Comparison of ENCODE assay signal across 11 cellular contexts in the genomic region with DNA sequence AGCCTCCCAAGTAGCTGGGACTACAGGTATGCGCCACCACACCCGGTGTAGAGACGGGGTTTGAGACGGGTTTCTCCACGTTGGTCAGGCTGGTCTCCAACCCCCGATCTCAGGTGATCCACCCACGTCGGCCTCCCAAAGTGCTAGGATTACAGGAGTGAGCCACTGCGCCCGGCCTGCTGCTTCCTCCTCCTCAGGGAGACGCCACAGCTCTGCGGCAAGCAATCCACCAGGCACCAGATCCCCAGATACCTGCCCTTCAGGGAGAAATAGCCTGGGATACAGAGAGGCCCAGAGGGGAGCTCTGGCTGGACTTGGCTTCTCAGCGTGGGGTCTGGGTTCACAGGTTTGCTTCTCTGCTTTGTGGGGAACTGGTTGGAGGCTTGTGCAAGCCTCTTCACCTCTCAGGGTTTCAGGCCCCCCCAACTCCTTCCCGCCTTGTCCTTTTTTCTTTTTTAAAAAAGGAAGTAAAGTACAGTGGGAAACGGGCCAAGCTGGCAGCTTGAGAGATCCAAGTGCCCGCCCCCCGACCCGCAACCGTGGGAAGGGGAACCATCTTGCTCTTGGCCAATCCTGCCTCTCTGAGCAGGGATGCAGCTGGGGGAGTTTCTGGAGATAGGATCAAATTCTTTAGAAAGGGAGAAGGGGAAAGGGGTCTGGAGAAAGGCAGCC. TPM values are rescaled to one million over a fixed set of nuclear protein-coding genes. Genes with fewer than 3 reads are reported as not detected.
DNase-seq lines count a peak whose midpoint lies in the region; ATAC-seq and TF ChIP-seq lines count a peak whose summit lies in the region.
"Had no signal": no experiment of that assay in that cellular context is flagged by ENCODE, and none has a peak within 500 bp of the region (broad histone marks: within the 10 kb centered on the region; RNA-seq: fewer than 3 reads in every experiment).

No MANE protein-coding gene starts in this region.

- H3K79me1 ChIP-seq in IMR-90 (ENCODE audit: low read depth in 1 of 2, low read length in 2 of 2), result peaks cover 19 to 59% of the 10 kb centered on the region in 2 experiments

- H4K20me1 ChIP-seq in IMR-90 (ENCODE audit: insufficient read depth, low read length), result peaks cover 10% of the 10 kb centered on the region

- 72% methylated on average over 11 of the region's 19 CpGs; no CpG with 5 or more reads in 1 of the 2 experiments for WGBS in IMR-90 (ENCODE audit: extremely low coverage in 2 of 2, insufficient read length in 1 of 2), 2 experiments

- TF ChIP-seq CTCF in CD14-positive monocyte (IDR thresholded peaks at IDR 0.05), result no peak
- TF ChIP-seq CTCF in IMR-90 (conservative IDR thresholded peaks at IDR 0.05; ENCODE audit: low read depth, low read length), result no peak
- TF ChIP-seq CTCF in breast epithelium (IDR thresholded peaks at IDR 0.05), result no peak
- TF ChIP-seq CTCF in natural killer cell (IDR thresholded peaks at IDR 0.05), result no peak

- POLR2A ChIA-PET in IMR-90 (lab: Charles Lee; ENCODE audit: unreplicated experiment), result no interaction called here

- H3K9me3 ChIP-seq in IMR-90 (ENCODE audit: control insufficient read depth, insufficient read depth, low read length), result no peaks in the 10 kb centered on the region
- no peaks in the 10 kb centered on the region for H3K9me3 ChIP-seq in breast epithelium
- H3K9me3 ChIP-seq: gastrocnemius medialis had no signal

- H4K8ac ChIP-seq in IMR-90 (ENCODE audit: low read depth in 2 of 2, low read length in 2 of 2), result peak overlapping the region; percentile 53 to 95

- no peak overlapping the region for H3K4me2 ChIP-seq in IMR-90 (ENCODE audit: low read depth, low read length)

- peak overlapping the region; percentile 12 for H2BK120ac ChIP-seq in IMR-90 (ENCODE audit: low read depth, low read length)

- H2AK5ac ChIP-seq in IMR-90 (ENCODE audit: low read depth, low read length), result peak overlapping the region; percentile 52

- in situ Hi-C loops in IMR-90 (cut with MboI; ENCODE audit: low sequenced_read_pairs), result no loop called here

- H2BK20ac ChIP-seq in IMR-90 (ENCODE audit: low read depth, low read length), result peak overlapping the region; percentile 47; the same call in 1 of the 2 replicates

- H2BK15ac ChIP-seq in IMR-90 (ENCODE audit: low read depth, low read length), result no peak overlapping the region

- H3K27ac ChIP-seq in IMR-90 (ENCODE audit: insufficient read depth, low read length), result peak overlapping the region; percentile 54; the same call in 1 of the 2 replicates
- peak overlapping the region; percentile 88 to 89 for H3K27ac ChIP-seq in breast epithelium

- dilution Hi-C loops in IMR-90 (cut with HindIII; ENCODE audit: low sequenced_read_pairs, unreplicated experiment), result no loop called here

- peak overlapping the region; percentile 61 for H3K4ac ChIP-seq in IMR-90 (ENCODE audit: low read depth, low read length)

- BruUV-seq in IMR-90 (replicated peaks; lab: Mats Ljungman, UMichigan), result no TSS peak

- H3K27ac Mint-ChIP-seq in CD14-positive monocyte (peak overlapping the region; percentile 87 to 97 (median 93)), natural killer cell (no peak overlapping the region)
- H3K27ac Mint-ChIP-seq: stimulated activated naive CD8-positive, alpha-beta T cell treated with anti-CD3 and anti-CD28 coated beads, Interleukin-15, Interleukin-2, amounts not matched to agents 100 ng/mL and 50 ng/mL, for 24 hours had no signal

- CTCF ChIA-PET in IMR-90 (lab: Yijun Ruan, JAX), result interaction anchor here (0.9 to 1.8 kb wide), 2 partner anchors 11 to 16 kb away, joined by 5 to 9 read pairs; no protein-coding TSS in a partner anchor

- peak overlapping the region; percentile 89 for H2AFZ ChIP-seq in IMR-90 (replicated peaks; ENCODE audit: low read length, poor library complexity)

- H2BK5ac ChIP-seq in IMR-90 (ENCODE audit: low read depth, low read length, poor library complexity, severe bottlenecking), result no peak overlapping the region

- H3K18ac ChIP-seq in IMR-90 (ENCODE audit: low read depth, low read length), result no peak overlapping the region

- peak overlapping the region; percentile 75 for H3K14ac ChIP-seq in IMR-90 (replicated peaks; ENCODE audit: low read depth, low read length)

- H3K9ac ChIP-seq in IMR-90 (ENCODE audit: low read depth, low read length), result peak overlapping the region; percentile 27; the same call in 1 of the 2 replicates

- H3K9me1 ChIP-seq in IMR-90 (ENCODE audit: insufficient read depth, low read length), result peaks cover 9% of the 10 kb centered on the region

- H3K9me3 Mint-ChIP-seq in CD14-positive monocyte, result peaks cover 0 to 2% (median 0%) of the 10 kb centered on the region in 7 donors
- no peaks in the 10 kb centered on the region for H3K9me3 Mint-ChIP-seq in natural killer cell
- H3K9me3 Mint-ChIP-seq: stimulated activated naive CD8-positive, alpha-beta T cell treated with anti-CD3 and anti-CD28 coated beads, Interleukin-15, Interleukin-2, amounts not matched to agents 100 ng/mL and 50 ng/mL, for 24 hours had no signal

- peak overlapping the region; percentile 7; the same call in 1 of the 2 replicates for H3K23ac ChIP-seq in IMR-90 (ENCODE audit: low read depth, low read length)

- H3K4me1 Mint-ChIP-seq in CD14-positive monocyte (peaks cover 40% of the 10 kb centered on the region), natural killer cell (peaks cover 5 to 17% of the 10 kb centered on the region in 2 donors)

- H4K91ac ChIP-seq in IMR-90 (ENCODE audit: insufficient read depth, low read depth, low read length), result peak overlapping the region; percentile 83

- DNase-seq in CD14-positive monocyte (ENCODE audit: low spot score) (peak; percentile 69), IMR-90 (peak; percentile 49), breast epithelium (ENCODE audit: low spot score in 2 of 2) (no peak), natural killer cell (no peak), NCI-H524 (lab: John Stamatoyannopoulos, UW) (no peak), NCI-H1930 (lab: John Stamatoyannopoulos, UW) (no peak)
- no peak for DNase-seq in stimulated activated naive CD4-positive, alpha-beta T cell (lab: John Stamatoyannopoulos, UW)
- DNase-seq in activated CD8-positive, alpha-beta memory T cell treated with anti-CD3 and anti-CD28 coated beads, Interleukin-2, amount 50 U/mL, for 4 hours, result no peak
- DNase-seq: gastrocnemius medialis, NCI-H2029 had no signal

- peak overlapping the region; percentile 83 for H2AK9ac ChIP-seq in IMR-90 (replicated peaks; ENCODE audit: low read depth, low read length, poor library complexity)

- ATAC-seq in IMR-90 (ENCODE audit: low read depth), result no peak
- ATAC-seq in natural killer cell, result no peak
- ATAC-seq: gastrocnemius medialis had no signal

- intact Hi-C loops in CD14-positive monocyte (cut with micrococcal nuclease) (loop anchor here in 1 of 2 donors (5.0 to 10.0 kb wide), 2 partner anchors 79 to 123 kb away; a partner anchor contains a TSS), IMR-90 (cut with micrococcal nuclease) (no loop called here), breast epithelium (cut with DNase I; ENCODE audit: low total_unique reads) (loop anchor here (5.0 kb wide), 1 partner anchor 791 kb away; no protein-coding TSS in a partner anchor), natural killer cell (cut with micrococcal nuclease) (no loop called here)

- H4K5ac ChIP-seq in IMR-90 (ENCODE audit: low read depth, low read length), result peak overlapping the region; percentile 9; the same call in 1 of the 2 replicates

- H3K27me3 Mint-ChIP-seq in CD14-positive monocyte (ENCODE audit: low read depth in 3 of 3), result peaks cover 4 to 17% (median 9%) of the 10 kb centered on the region in 3 donors
- H3K27me3 Mint-ChIP-seq in natural killer cell (ENCODE audit: low read depth in 2 of 2), result no peaks in the 10 kb centered on the region
- H3K27me3 Mint-ChIP-seq: stimulated activated naive CD8-positive, alpha-beta T cell treated with anti-CD3 and anti-CD28 coated beads, Interleukin-15, Interleukin-2, amounts not matched to agents 100 ng/mL and 50 ng/mL, for 24 hours had no signal

- no peak for TF ChIP-seq POLR2A in IMR-90 (IDR thresholded peaks at IDR 0.05; ENCODE audit: low read depth, low read length)
- TF ChIP-seq POLR2A in breast epithelium (IDR thresholded peaks at IDR 0.05), result no peak

- no peak overlapping the region for H3K4me3 ChIP-seq in IMR-90 (ENCODE audit: insufficient read depth, low read depth, low read length)
- peak overlapping the region in 2 of 3 donors; percentile 62 to 66 for H3K4me3 ChIP-seq in breast epithelium

- H3K36me3 ChIP-seq in IMR-90 (ENCODE audit: control insufficient read depth, insufficient read depth, low read length) (peaks cover 3% of the 10 kb centered on the region), breast epithelium (no peaks in the 10 kb centered on the region)
- H3K36me3 ChIP-seq: gastrocnemius medialis had no signal

- H3K27me3 ChIP-seq in IMR-90 (ENCODE audit: control insufficient read depth, insufficient read depth, low read length), result no peaks in the 10 kb centered on the region
- no peaks in the 10 kb centered on the region for H3K27me3 ChIP-seq in breast epithelium

- H3K4me1 ChIP-seq in IMR-90 (ENCODE audit: control insufficient read depth, insufficient read depth, low read length) (peaks cover 14% of the 10 kb centered on the region), breast epithelium (peaks cover 0 to 20% of the 10 kb centered on the region in 2 donors)

- no peak overlapping the region for H3K56ac ChIP-seq in IMR-90 (ENCODE audit: extremely low read depth, insufficient read depth, low read length)

- peak overlapping the region; percentile 96 to 97 for H3K4me3 Mint-ChIP-seq in CD14-positive monocyte
- peak overlapping the region; percentile 74 for H3K4me3 Mint-ChIP-seq in natural killer cell

- H3K36me3 Mint-ChIP-seq in CD14-positive monocyte, result peaks cover 5 to 10% of the 10 kb centered on the region in 2 donors
- no peaks in the 10 kb centered on the region for H3K36me3 Mint-ChIP-seq in natural killer cell

- TF ChIP-seq RAD21 in IMR-90 (IDR thresholded peaks at IDR 0.05; ENCODE audit: low read length), result no peak

TF ChIP-seq in IMR-90, 13 proteins besides CTCF, POLR2A, EP300 and RAD21 (continues in another document):
- TF ChIP-seq FOS (IDR thresholded peaks at IDR 0.05; ENCODE audit: low read depth, low read length), result no peak
- no peak for TF ChIP-seq BHLHE40 (IDR thresholded peaks at IDR 0.05; ENCODE audit: low read depth, low read length)
- TF ChIP-seq MAFK (IDR thresholded peaks at IDR 0.05; ENCODE audit: low read depth, low read length), result no peak

RNA-seq across cellular contexts. Expression of a gene that starts 2.6 kb away (rescaled TPM):
- polyA plus RNA-seq in CD14-positive monocyte, result 10 to 100 TPM; 12.9 to 19.1 TPM
- total RNA-seq in IMR-90 (2012; rRNA removed), result 44.4 and 45.8 TPM in 2 replicates
- 82.7 and 94.2 TPM in 2 replicates for polyA plus RNA-seq in IMR-90 (2012; rRNA removed)
- polyA plus RNA-seq in IMR-90 (2012; cell fraction: cytosol; rRNA removed), result 89.5 and 99.7 TPM in 2 replicates
- polyA plus RNA-seq in IMR-90 (2012; cell fraction: nucleus; rRNA removed; ENCODE audit: low replicate concordance), result 571 and 890 TPM in 2 replicates
- 10 to 100 TPM in 2 of 3 donors, 1 to 10 TPM in 1; 9.6 to 28.5 (median 23.0) TPM for total RNA-seq in breast epithelium
- 1 to 10 TPM; 7.6 to 9.2 (median 8.3) TPM for total RNA-seq in natural killer cell

RNA-seq across cellular contexts. Expression of a gene that starts 28.1 kb away (rescaled TPM):
- polyA plus RNA-seq in CD14-positive monocyte, result 10 to 100 TPM; 45.8 to 51.2 TPM
- total RNA-seq in IMR-90 (2012; rRNA removed), result 29.2 and 34.4 TPM in 2 replicates
- 38.6 and 48.6 TPM in 2 replicates for polyA plus RNA-seq in IMR-90 (2012; rRNA removed)
- polyA plus RNA-seq in IMR-90 (2012; cell fraction: cytosol; rRNA removed), result 29.6 and 34.4 TPM in 2 replicates
- polyA plus RNA-seq in IMR-90 (2012; cell fraction: nucleus; rRNA removed; ENCODE audit: low replicate concordance), result 40.4 and 135 TPM in 2 replicates
- 100 to 1,000 TPM in 1 of 3 donors, 10 to 100 TPM in 2; 71.4 to 110 (median 78.3) TPM for total RNA-seq in breast epithelium
- total RNA-seq in natural killer cell, result 10 to 100 TPM; 32.9 to 45.2 (median 41.5) TPM

Comparison
In these comparisons a context has a peak if more than half of its experiments do, and no peak if none do; other contexts are left out.
1. DNase-seq: peak in CD14-positive monocyte (single experiment) and IMR-90 (single experiment); none in breast epithelium (0 of 2), natural killer cell (single experiment), NCI-H524 (0 of 2), NCI-H1930 (0 of 2), stimulated activated naive CD4-positive, alpha-beta T cell (0 of 6) and activated CD8-positive, alpha-beta memory T cell treated with anti-CD3 and anti-CD28 coated beads, Interleukin-2, amount 50 U/mL, for 4 hours (single experiment).
2. H3K27ac Mint-ChIP-seq: peak in CD14-positive monocyte (7 of 7); none in natural killer cell (0 of 2).